1 cellular context compared by ENCODE assay signal in the genomic region with DNA sequence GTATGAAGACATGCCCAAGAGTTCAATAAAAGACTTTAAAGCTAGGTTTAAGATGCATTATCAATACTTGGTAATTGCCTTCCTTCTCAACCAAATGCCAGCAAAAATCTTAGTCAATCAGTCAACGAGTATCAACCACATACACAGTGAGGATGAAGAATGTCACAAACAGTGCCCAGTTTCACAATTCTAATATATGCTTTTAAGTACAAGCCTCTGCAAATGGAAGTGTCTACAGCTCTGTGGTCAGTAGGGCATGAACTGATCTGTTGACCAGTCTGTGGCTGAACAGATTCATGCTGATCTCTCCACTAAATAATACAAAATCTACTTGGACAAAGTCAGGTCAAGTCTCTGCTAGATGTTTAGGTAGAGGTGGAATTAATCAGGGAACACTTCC.
TF ChIP-seq lines count a peak whose summit lies in the region.

No MANE protein-coding gene starts in this region.

TF ChIP-seq in HepG2, 621 proteins besides CTCF, POLR2A, EP300 and RAD21:
- TF ChIP-seq TOE1 (CRISPR knock-in tag; IDR thresholded peaks at IDR 0.05): no peak
- TF ChIP-seq FOXA1 (IDR thresholded peaks at IDR 0.05): no peak
- 0 out of 2 replicates have a peak, but pooled peaks have one; percentile 19 for TF ChIP-seq FOXA1 (CRISPR knock-in tag; IDR thresholded peaks at IDR 0.05)
- TF ChIP-seq NCOA2 (CRISPR knock-in tag; IDR thresholded peaks at IDR 0.05): 0 out of 2 replicates have a peak, but pooled peaks have one; percentile 18
- 0 out of 2 replicates have a peak, but pooled peaks have one; percentile 10 for TF ChIP-seq BCL6 (CRISPR knock-in tag; IDR thresholded peaks at IDR 0.05)
- 0 out of 2 replicates have a peak, but pooled peaks have one; percentile 34 for TF ChIP-seq CEBPG (CRISPR knock-in tag; IDR thresholded peaks at IDR 0.05)
- no peak for TF ChIP-seq SOX13 (IDR thresholded peaks at IDR 0.05)
- peak in 1 of 2 experiments; percentile 59; a peak in 1 of 4 replicates for TF ChIP-seq SOX13 (CRISPR knock-in tag; conservative IDR thresholded peaks at IDR 0.05 in 1 of 2, IDR thresholded peaks at IDR 0.05 in 1 of 2)
